ENCODE assay signal across 8 cellular contexts in the genomic region with DNA sequence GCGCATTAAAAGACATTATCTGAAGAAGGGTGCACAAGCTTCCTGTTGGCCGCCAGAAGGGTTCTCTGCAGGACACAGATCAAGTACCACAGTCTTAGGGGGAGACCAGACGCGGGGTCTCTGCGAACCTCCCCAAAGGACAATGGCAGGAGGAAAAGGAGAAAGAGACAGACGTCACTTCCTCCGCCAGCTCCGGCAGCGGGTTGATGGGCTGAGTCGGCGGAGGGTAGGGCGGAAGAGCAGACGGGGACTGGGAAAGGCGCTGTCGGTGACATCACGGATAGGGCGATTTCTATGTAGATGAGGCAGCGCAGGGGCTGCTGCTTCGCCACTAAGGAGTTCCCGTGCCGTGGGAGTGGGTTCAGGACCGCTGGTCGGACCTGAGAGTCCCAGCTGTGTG. TPM values are rescaled to one million over a fixed set of nuclear protein-coding genes. Genes with fewer than 3 reads are reported as not detected.
DNase-seq lines count a peak whose midpoint lies in the region; ATAC-seq and TF ChIP-seq lines count a peak whose summit lies in the region.
"Not testable (repeated sequence)": the region's sequence is repeated elsewhere in the genome, so short reads cannot be mapped to it uniquely, and the experiment has no call there.

No MANE protein-coding gene starts in this region.

- DNase-seq in MM.1S: peak; percentile 82
- peak; percentile 89 for DNase-seq in RWPE2 (ENCODE audit: low spot score)
- DNase-seq in activated T-cell treated with anti-CD3 and anti-CD28 coated beads, Interleukin-2, amount 50 U/mL, for 24 hours: peak; percentile 84
- DNase-seq in endothelial cell (ENCODE audit: low spot score): peak; percentile 70
- DNase-seq in mesenteric fat pad (ENCODE audit: low spot score): peak; percentile 91
- peak; percentile 73 to 87 for DNase-seq in stimulated activated CD4-positive, alpha-beta T cell treated with anti-CD3 and anti-CD28 coated beads, Interleukin-4, amount 100 ng/mL, for 4 hours

- not testable (repeated sequence) for H3K27ac ChIP-seq in BLaER1
- H3K27ac ChIP-seq in MM.1S (ENCODE audit: low read length): peak overlapping the region; percentile 41; the same call in 1 of the 2 replicates
- peak overlapping the region; percentile 23 for H3K27ac ChIP-seq in RWPE2 (ENCODE audit: poor library complexity, severe bottlenecking)

- not testable (repeated sequence) for H3K9me2 ChIP-seq in MM.1S (replicated peaks; ENCODE audit: insufficient read depth, low read length)

- H3K27ac Mint-ChIP-seq in activated T-cell treated with anti-CD3 and anti-CD28 coated beads, Interleukin-2, amount 50 U/mL, for 24 hours: peak overlapping the region; percentile 99
- H3K27ac Mint-ChIP-seq in endothelial cell (ENCODE audit: unreplicated experiment): peak overlapping the region; percentile 97

- H3K9me3 ChIP-seq in BLaER1; MM.1S (replicated peaks; ENCODE audit: insufficient read depth, low read length); RWPE2 (ENCODE audit: severe bottlenecking): not testable (repeated sequence)

- not testable (repeated sequence) for H3K9me3 Mint-ChIP-seq in activated T-cell treated with anti-CD3 and anti-CD28 coated beads, Interleukin-2, amount 50 U/mL, for 24 hours; endothelial cell (ENCODE audit: unreplicated experiment)

- H3K27me3 Mint-ChIP-seq in activated T-cell treated with anti-CD3 and anti-CD28 coated beads, Interleukin-2, amount 50 U/mL, for 24 hours; endothelial cell (ENCODE audit: unreplicated experiment): not testable (repeated sequence)

- not testable (repeated sequence) for H3K4me1 Mint-ChIP-seq in activated T-cell treated with anti-CD3 and anti-CD28 coated beads, Interleukin-2, amount 50 U/mL, for 24 hours (ENCODE audit: low read depth); endothelial cell (ENCODE audit: unreplicated experiment)

- H3F3A ChIP-seq in MM.1S (ENCODE audit: insufficient read depth, low read length): not testable (repeated sequence)

- not testable (repeated sequence) for H4K20me1 ChIP-seq in BLaER1; MM.1S (ENCODE audit: insufficient read depth, low read length)

- H3K4me2 ChIP-seq in BLaER1 (peak overlapping the region; percentile 34; the same call in 1 of the 2 replicates), MM.1S (ENCODE audit: low read depth, low read length) (peak overlapping the region; percentile 41; the same call in 1 of the 2 replicates)

- peak; percentile 65 for ATAC-seq in GM21717 (IDR thresholded peaks at IDR 0.05; ENCODE audit: unreplicated experiment)
- peak; percentile 58 for ATAC-seq in RWPE2 (ENCODE audit: low read depth)

- not testable (repeated sequence) for H3K36me3 Mint-ChIP-seq in activated T-cell treated with anti-CD3 and anti-CD28 coated beads, Interleukin-2, amount 50 U/mL, for 24 hours (ENCODE audit: low read depth); endothelial cell (ENCODE audit: low read depth, unreplicated experiment)

- peak overlapping the region; percentile 80 for H3K4me3 Mint-ChIP-seq in activated T-cell treated with anti-CD3 and anti-CD28 coated beads, Interleukin-2, amount 50 U/mL, for 24 hours
- H3K4me3 Mint-ChIP-seq in endothelial cell (ENCODE audit: unreplicated experiment): peak overlapping the region; percentile 85

- not testable (repeated sequence) for H3K4me1 ChIP-seq in BLaER1; MM.1S (ENCODE audit: low read length); RWPE2 (ENCODE audit: insufficient read depth, poor library complexity, severe bottlenecking)

- H3K27me3 ChIP-seq in BLaER1: peaks cover 12% of the 10 kb centered on the region; the same call in 1 of the 2 replicates
- not testable (repeated sequence) for H3K27me3 ChIP-seq in MM.1S (replicated peaks; ENCODE audit: insufficient read depth, low read length); RWPE2 (ENCODE audit: insufficient read depth, poor library complexity, severe bottlenecking)

- H3K79me2 ChIP-seq in MM.1S (ENCODE audit: low read length): not testable (repeated sequence)

- peak overlapping the region; percentile 65; the same call in 1 of the 2 replicates for H2AFZ ChIP-seq in MM.1S (ENCODE audit: low read length)

- not testable (repeated sequence) for H3K4me3 ChIP-seq in BLaER1
- peak overlapping the region; percentile 50 for H3K4me3 ChIP-seq in MM.1S (ENCODE audit: low read length)
- peak overlapping the region; percentile 13 for H3K4me3 ChIP-seq in RWPE2 (ENCODE audit: severe bottlenecking)

- TF ChIP-seq CTCF in MM.1S (IDR thresholded peaks at IDR 0.05; ENCODE audit: low read length); RWPE2 (IDR thresholded peaks at IDR 0.05; ENCODE audit: poor library complexity, severe bottlenecking); endothelial cell (IDR thresholded peaks at IDR 0.05; ENCODE audit: unreplicated experiment): not testable (repeated sequence)

- H3K9ac ChIP-seq in BLaER1: not testable (repeated sequence)
- peak overlapping the region; percentile 54; the same call in 1 of the 2 replicates for H3K9ac ChIP-seq in MM.1S (ENCODE audit: low read length)

- not testable (repeated sequence) for H3K36me3 ChIP-seq in BLaER1; MM.1S (replicated peaks; ENCODE audit: insufficient read depth, low read length); RWPE2 (ENCODE audit: low read depth)

RNA-seq across cellular contexts. Expression of gene PPIAL4G, which starts 39.0 kb away (rescaled TPM):
- total RNA-seq in endothelial cell (ENCODE audit: unreplicated experiment): 0.08 TPM
- not detected for total RNA-seq in mesenteric fat pad
